ENCODE assay signal across 1 cellular context in the genomic region with DNA sequence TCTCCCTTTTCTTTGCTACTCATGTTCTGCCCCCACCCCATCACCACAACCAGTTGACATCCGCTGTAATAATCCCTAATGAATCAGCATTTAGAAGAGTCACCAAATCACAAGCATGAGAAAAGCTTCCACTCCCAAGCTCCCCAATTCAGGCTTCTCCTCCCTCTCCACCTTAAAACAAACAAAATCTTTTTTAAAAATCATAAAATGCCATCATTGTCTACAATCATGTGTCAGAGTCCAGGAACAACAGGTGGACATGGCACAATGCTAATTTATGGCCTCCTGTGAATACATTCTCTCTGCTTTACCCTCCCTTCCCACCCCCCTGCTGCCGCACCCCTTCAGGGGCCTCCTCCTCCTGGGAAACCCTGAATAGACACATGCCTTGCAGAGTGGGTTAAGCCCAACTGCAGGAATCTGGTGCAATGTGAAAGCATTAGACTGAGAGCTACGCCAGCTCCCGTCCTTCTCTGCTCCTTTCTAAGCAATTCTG.
TF ChIP-seq lines count a peak whose summit lies in the region.

No MANE protein-coding gene starts in this region.

TF ChIP-seq in H1, 55 proteins besides CTCF, POLR2A, EP300 and RAD21:
- no peak for TF ChIP-seq MAFK (IDR thresholded peaks at IDR 0.05; ENCODE audit: low read depth, low read length)
- TF ChIP-seq POU5F1 (IDR thresholded peaks at IDR 0.05; ENCODE audit: low read depth, low read length): no peak
- no peak for TF ChIP-seq CREB1 (IDR thresholded peaks at IDR 0.05)
- TF ChIP-seq FOSL1 (IDR thresholded peaks at IDR 0.05; ENCODE audit: insufficient read depth, low read depth, low read length): no peak
- TF ChIP-seq JUND (IDR thresholded peaks at IDR 0.05; ENCODE audit: low read length): no peak
- no peak for TF ChIP-seq RXRA (IDR thresholded peaks at IDR 0.05; ENCODE audit: insufficient read depth, low read depth, low read length)
- no peak for TF ChIP-seq SP2 (IDR thresholded peaks at IDR 0.05; ENCODE audit: low read length)
- no peak for TF ChIP-seq POLR2AphosphoS5 (IDR thresholded peaks at IDR 0.05; ENCODE audit: low read depth, low read length)
- no peak for TF ChIP-seq GABPA (IDR thresholded peaks at IDR 0.05; ENCODE audit: borderline replicate concordance, insufficient read depth, low read length)
- TF ChIP-seq ASH2L (IDR thresholded peaks at IDR 0.05; ENCODE audit: low read length): no peak
- TF ChIP-seq RBBP5 (IDR thresholded peaks at IDR 0.05; ENCODE audit: borderline replicate concordance, low read depth, low read length): no peak
- TF ChIP-seq CBX8 (IDR thresholded peaks at IDR 0.05; ENCODE audit: borderline replicate concordance, low read depth, low read length): no peak
- TF ChIP-seq ZNF274 (IDR thresholded peaks at IDR 0.05; ENCODE audit: borderline replicate concordance, extremely low read depth, low read length): no peak
- TF ChIP-seq SIN3A (conservative IDR thresholded peaks at IDR 0.05 in 1 of 2, IDR thresholded peaks at IDR 0.05 in 1 of 2; ENCODE audit: low read depth in 1 of 2, low read length in 2 of 2): no peak
- TF ChIP-seq RFX5 (IDR thresholded peaks at IDR 0.05; ENCODE audit: borderline replicate concordance, low read depth, low read length): no peak
- TF ChIP-seq RNF2 (IDR thresholded peaks at IDR 0.05; ENCODE audit: borderline replicate concordance, low read depth, low read length, missing control alignments, poor library complexity, severe bottlenecking): no peak
- TF ChIP-seq BCL11A (IDR thresholded peaks at IDR 0.05; ENCODE audit: low read depth in 2 of 2, low read length in 2 of 2): no peak
- no peak for TF ChIP-seq CEBPB (IDR thresholded peaks at IDR 0.05; ENCODE audit: low read depth, low read length)
- no peak for TF ChIP-seq HDAC2 (IDR thresholded peaks at IDR 0.05; ENCODE audit: borderline replicate concordance in 1 of 2, low read depth in 2 of 2, low read length in 2 of 2)
TF ChIP-seq in H1: peak in this region for 0.
